In genomic region chrX:155997436-155997835, GRCh38 we compare ENCODE assay signal across 9 cellular contexts. TPM values are rescaled to one million over a fixed set of nuclear protein-coding genes. Genes with fewer than 3 reads are reported as not detected.
DNase-seq lines count a peak whose midpoint lies in the region; ATAC-seq, FAIRE-seq and TF ChIP-seq lines count a peak whose summit lies in the region.
"Had no signal": no experiment of that assay in that cellular context is flagged by ENCODE, and none has a peak within 500 bp of the region (broad histone marks: within the 10 kb centered on the region; RNA-seq: fewer than 3 reads in every experiment).

Gene IL9R, plus strand, starts transcription at chrX:155997696. Its CDS starts 64 bp downstream, at chrX:155997760.

- no peak within 1 kb of the TSS for H3K27ac ChIP-seq in left lung

- H3K4me1 ChIP-seq in left lung = no peaks in the 10 kb centered on the region

- FAIRE-seq in RCC 7860 (lab: Jason Lieb, UNC) = no peak

- H3K4me3 ChIP-seq in left lung = no peak within 1 kb of the TSS

- intact Hi-C loops in left lung (cut with DNase I) = no loop called here

- TF ChIP-seq CTCF in left lung (IDR thresholded peaks at IDR 0.05) = no peak

- no peaks in the 10 kb centered on the region for H3K9me3 ChIP-seq in left lung

- H3K27me3 ChIP-seq in left lung = no peaks in the 10 kb centered on the region

- peak; percentile 24 for DNase-seq in activated CD8-positive, alpha-beta memory T cell treated with anti-CD3 and anti-CD28 coated beads, Interleukin-2, amount 50 U/mL, for 24 hours (ENCODE audit: extremely low read depth)
- DNase-seq in stimulated activated CD4-positive, alpha-beta T cell treated with anti-CD3 and anti-CD28 coated beads, Interleukin-4, amount 100 ng/mL, for 24 hours = peak; percentile 50
- DNase-seq in mesenteric fat pad (ENCODE audit: low spot score) (no peak), left lung (no peak), RCC 7860 (ENCODE audit: low spot score) (no peak)

- peak; percentile 73 for ATAC-seq in GM18870 (IDR thresholded peaks at IDR 0.05; ENCODE audit: unreplicated experiment)
- ATAC-seq in HG03108 (IDR thresholded peaks at IDR 0.05; ENCODE audit: unreplicated experiment) = peak; percentile 48
- no peak for ATAC-seq in left lung
- ATAC-seq in GM21825 (IDR thresholded peaks at IDR 0.05; ENCODE audit: unreplicated experiment) = no peak

- H3K36me3 ChIP-seq in left lung = no peaks in the 10 kb centered on the region

RNA-seq across cellular contexts. Expression of gene IL9R, which starts in this region (rescaled TPM):
- total RNA-seq in mesenteric fat pad = 0.22 TPM
- total RNA-seq in left lung = 1 to 10 TPM in 1 of 2 donors, under 1 TPM in 1; 0.23 to 1.8 TPM
- total RNA-seq: fibroblast of villous mesenchyme had no signal

Comparison
In these comparisons a context has a peak if more than half of its experiments do, and no peak if none do; other contexts are left out.
1. ATAC-seq: peak in GM18870 (single experiment) and HG03108 (single experiment); none in left lung (single experiment) and GM21825 (single experiment).
2. DNase-seq: peak in activated CD8-positive, alpha-beta memory T cell treated with anti-CD3 and anti-CD28 coated beads, Interleukin-2, amount 50 U/mL, for 24 hours (single experiment) and stimulated activated CD4-positive, alpha-beta T cell treated with anti-CD3 and anti-CD28 coated beads, Interleukin-4, amount 100 ng/mL, for 24 hours (single experiment); none in mesenteric fat pad (single experiment), left lung (0 of 2) and RCC 7860 (single experiment).